8 cellular contexts compared by ENCODE assay signal in genomic region chr4:183100298-183100599, GRCh38. TPM values are rescaled to one million over a fixed set of nuclear protein-coding genes. Genes with fewer than 3 reads are reported as not detected.
DNase-seq lines count a peak whose midpoint lies in the region; ATAC-seq and TF ChIP-seq lines count a peak whose summit lies in the region.

No MANE protein-coding gene starts in this region.

- H3K27me3 ChIP-seq in PC-9 (ENCODE audit: insufficient read depth, low read depth), result no peaks in the 10 kb centered on the region

- H3K27ac Mint-ChIP-seq in neural crest cell (ENCODE audit: unreplicated experiment), result peak overlapping the region; percentile 57

- TF ChIP-seq CTCF in AG10803 (conservative IDR thresholded peaks at IDR 0.05; ENCODE audit: low read length) (no peak), PC-9 (conservative IDR thresholded peaks at IDR 0.05) (no peak), epithelial cell of proximal tubule (conservative IDR thresholded peaks at IDR 0.05; ENCODE audit: low read depth, low read length) (no peak), neural crest cell (conservative IDR thresholded peaks at IDR 0.05) (no peak)

- no peaks in the 10 kb centered on the region for H3K9me3 ChIP-seq in PC-9 (ENCODE audit: insufficient read depth, low read depth)

- H3K9me3 Mint-ChIP-seq in neural crest cell, result no peaks in the 10 kb centered on the region

- H3K4me1 ChIP-seq in PC-9 (replicated peaks; ENCODE audit: insufficient read depth), result peaks cover 24% of the 10 kb centered on the region

- no peaks in the 10 kb centered on the region for H3K36me3 Mint-ChIP-seq in neural crest cell (ENCODE audit: low read depth)

- H3K4me3 ChIP-seq in AG10803 (ENCODE audit: low read length), result peak overlapping the region; percentile 92
- H3K4me3 ChIP-seq in PC-9, result peak overlapping the region; percentile 67
- H3K4me3 ChIP-seq in epithelial cell of proximal tubule (ENCODE audit: low read depth, low read length), result peak overlapping the region; percentile 75

- peak overlapping the region; percentile 88 for H3K4me3 Mint-ChIP-seq in neural crest cell

- H3K27ac ChIP-seq in PC-9, result 0 out of 2 replicates have a peak overlapping the region, but pooled peaks have one; percentile 29

- peak overlapping the region; percentile 82 for H3K4me2 ChIP-seq in PC-9

- ATAC-seq in HG03378 (IDR thresholded peaks at IDR 0.05; ENCODE audit: unreplicated experiment) (no peak), HG02840 (IDR thresholded peaks at IDR 0.05; ENCODE audit: low FRiP score, unreplicated experiment) (no peak)

- BruUV-seq in PC-9 (replicated peaks; lab: Mats Ljungman, UMichigan), result no TSS peak

- H3K9me2 ChIP-seq in PC-9 (ENCODE audit: insufficient read depth), result no peaks in the 10 kb centered on the region

- DNase-seq in AG10803 (ENCODE audit: low read depth) (no peak), PC-9 (no peak), epithelial cell of proximal tubule (ENCODE audit: low read depth) (no peak), neural crest cell (ENCODE audit: low read depth, low spot score) (no peak), SK-N-DZ (ENCODE audit: low spot score) (no peak), GF-D8 (lab: John Stamatoyannopoulos, UW) (no peak)

- CTCF ChIA-PET in PC-9 (lab: Charles Lee), result no interaction called here

- POLR2A ChIA-PET in PC-9 (lab: Charles Lee; ENCODE audit: unreplicated experiment), result interaction anchor here (0.7 kb wide), 1 partner anchor 101 kb away, joined by 4 read pairs; no protein-coding TSS in a partner anchor

- H4K20me1 ChIP-seq in PC-9 (ENCODE audit: insufficient read depth), result peaks cover 11% of the 10 kb centered on the region; the same call in 1 of the 2 replicates

- no peaks in the 10 kb centered on the region for H3K36me3 ChIP-seq in PC-9 (ENCODE audit: low read depth)

- H3K79me2 ChIP-seq in PC-9 (ENCODE audit: low read depth), result peaks cover 53% of the 10 kb centered on the region

- H3K4me1 Mint-ChIP-seq in neural crest cell, result peaks cover 28% of the 10 kb centered on the region

- peaks cover 8% of the 10 kb centered on the region for H3F3A ChIP-seq in PC-9 (ENCODE audit: insufficient read depth, low read depth)

- H3K27me3 Mint-ChIP-seq in neural crest cell (ENCODE audit: low read depth), result peaks cover 27% of the 10 kb centered on the region

- intact Hi-C loops in PC-9 (cut with micrococcal nuclease; ENCODE audit: unreplicated experiment), result loop anchor here (5.0 kb wide), 1 partner anchor 37 kb away; no protein-coding TSS in a partner anchor

- H2AFZ ChIP-seq in PC-9, result peak overlapping the region; percentile 68

RNA-seq across cellular contexts. Expression of gene WWC2, which starts 1.2 kb away (rescaled TPM):
- total RNA-seq in PC-9 (2021) (42.3 and 46.5 TPM in 2 replicates), epithelial cell of proximal tubule (46.2 and 47.1 TPM in 2 replicates), neural crest cell (24.6 and 25.1 TPM in 2 replicates)
- polyA plus RNA-seq in SK-N-DZ (2014; cell fraction: cytosol; rRNA removed), result 0.92 and 6.6 TPM in 2 replicates
- 1.5 and 3.1 TPM in 2 replicates for polyA plus RNA-seq in SK-N-DZ (2014; cell fraction: nucleus; rRNA removed)
